Comparison of ENCODE assay signal across 1 cellular context in genomic region chr4:1204828-1205591, GRCh38.
TF ChIP-seq lines count a peak whose summit lies in the region.

No MANE protein-coding gene starts in this region.

TF ChIP-seq in liver, 16 proteins besides CTCF, POLR2A, EP300 and RAD21 (continued from another document):
- TF ChIP-seq FOXA1 (IDR thresholded peaks at IDR 0.05) = peak; percentile 68
- peak; percentile 87 to 92 for TF ChIP-seq RXRA (IDR thresholded peaks at IDR 0.05)
- TF ChIP-seq TAF1 (conservative IDR thresholded peaks at IDR 0.05) = peak; percentile 86
